23 cellular contexts compared by ENCODE assay signal in genomic region chrX:20431486-20431885, GRCh38.
"Had no signal": no experiment of that assay in that cellular context is flagged by ENCODE, and none has a peak within 500 bp of the region (broad histone marks: within the 10 kb centered on the region; RNA-seq: fewer than 3 reads in every experiment).

No MANE protein-coding gene starts in this region.

- H3K4me3 Mint-ChIP-seq: activated CD4-positive, alpha-beta memory T cell treated with anti-CD3 and anti-CD28 coated beads, Interleukin-2, amount 10 ng/mL, durations not matched to agents 7 days and 5 days; activated CD4-positive, alpha-beta T cell treated with anti-CD3 and anti-CD28 coated beads for 36 hours; activated naive CD4-positive, alpha-beta T cell treated with anti-CD3 and anti-CD28 coated beads for 36 hours; activated naive CD8-positive, alpha-beta T cell; activated T-helper 17 cell treated with anti-CD3 and anti-CD28 coated beads, Interleukin-2, amount 50 U/mL, for 72 hours; T-cell had no signal

- DNase-seq: activated CD4-positive, alpha-beta memory T cell treated with anti-CD3 and anti-CD28 coated beads, Interleukin-2, amount 10 ng/mL, durations not matched to agents 7 days and 5 days; activated CD4-positive, alpha-beta T cell treated with anti-CD3 and anti-CD28 coated beads for 36 hours; activated CD4-positive, alpha-beta T cell treated with anti-CD3 and anti-CD28 coated beads, Interleukin-2, amount 50 U/mL, for 1 hour; activated gamma-delta T cell; activated naive CD4-positive, alpha-beta T cell treated with anti-CD3 and anti-CD28 coated beads for 36 hours; activated T-cell treated with anti-CD3 and anti-CD28 coated beads for 4 hours; activated T-cell treated with anti-CD3 and anti-CD28 coated beads, Interleukin-2, amount 50 U/mL, for 48 hours; cerebellar nuclear complex; Karpas-422; NCI-H1048; NCI-H146; NCI-H187 treated with DMSO at 0.1 percent for 48 hours; NCI-H2081 treated with DMSO at 0.1 percent for 48 hours; NCI-H446 treated with DMSO at 0.1 percent for 48 hours; NCI-H524 treated with DMSO at 0.1 percent for 48 hours; NCI-H748 treated with DMSO at 0.1 percent for 48 hours; OCI-M1; SHP77 treated with DMSO at 0.1 percent for 48 hours; T-cell; WERI-Rb-1 had no signal

- H3K27ac ChIP-seq: WERI-Rb-1 had no signal

- H3K36me3 Mint-ChIP-seq: activated naive CD8-positive, alpha-beta T cell; T-cell had no signal

- H3K9me3 Mint-ChIP-seq: activated CD4-positive, alpha-beta memory T cell treated with anti-CD3 and anti-CD28 coated beads, Interleukin-2, amount 10 ng/mL, durations not matched to agents 7 days and 5 days; activated naive CD4-positive, alpha-beta T cell treated with anti-CD3 and anti-CD28 coated beads for 36 hours; activated T-helper 17 cell treated with anti-CD3 and anti-CD28 coated beads, Interleukin-2, amount 50 U/mL, for 72 hours; T-cell had no signal

- H3K27me3 Mint-ChIP-seq: activated CD4-positive, alpha-beta memory T cell treated with anti-CD3 and anti-CD28 coated beads, Interleukin-2, amount 10 ng/mL, durations not matched to agents 7 days and 5 days; activated CD4-positive, alpha-beta T cell treated with anti-CD3 and anti-CD28 coated beads for 36 hours; activated naive CD8-positive, alpha-beta T cell; activated T-helper 17 cell treated with anti-CD3 and anti-CD28 coated beads, Interleukin-2, amount 50 U/mL, for 72 hours; T-cell had no signal

- ATAC-seq: activated CD4-positive, alpha-beta T cell treated with anti-CD3 and anti-CD28 coated beads for 36 hours; activated T-helper 17 cell treated with anti-CD3 and anti-CD28 coated beads, Interleukin-2, amount 50 U/mL, for 72 hours; K562; T-cell had no signal

- H3K27ac Mint-ChIP-seq: activated CD4-positive, alpha-beta memory T cell treated with anti-CD3 and anti-CD28 coated beads, Interleukin-2, amount 10 ng/mL, durations not matched to agents 7 days and 5 days; activated CD4-positive, alpha-beta T cell treated with anti-CD3 and anti-CD28 coated beads for 36 hours; activated naive CD4-positive, alpha-beta T cell treated with anti-CD3 and anti-CD28 coated beads for 36 hours; activated naive CD8-positive, alpha-beta T cell; activated T-helper 17 cell treated with anti-CD3 and anti-CD28 coated beads, Interleukin-2, amount 50 U/mL, for 72 hours; T-cell had no signal

- FAIRE-seq: K562 had no signal

- H3K36me3 ChIP-seq: WERI-Rb-1 had no signal

- H3K4me3 ChIP-seq: K562 had no signal
